Comparison of ENCODE assay signal across 8 cellular contexts in the genomic region with DNA sequence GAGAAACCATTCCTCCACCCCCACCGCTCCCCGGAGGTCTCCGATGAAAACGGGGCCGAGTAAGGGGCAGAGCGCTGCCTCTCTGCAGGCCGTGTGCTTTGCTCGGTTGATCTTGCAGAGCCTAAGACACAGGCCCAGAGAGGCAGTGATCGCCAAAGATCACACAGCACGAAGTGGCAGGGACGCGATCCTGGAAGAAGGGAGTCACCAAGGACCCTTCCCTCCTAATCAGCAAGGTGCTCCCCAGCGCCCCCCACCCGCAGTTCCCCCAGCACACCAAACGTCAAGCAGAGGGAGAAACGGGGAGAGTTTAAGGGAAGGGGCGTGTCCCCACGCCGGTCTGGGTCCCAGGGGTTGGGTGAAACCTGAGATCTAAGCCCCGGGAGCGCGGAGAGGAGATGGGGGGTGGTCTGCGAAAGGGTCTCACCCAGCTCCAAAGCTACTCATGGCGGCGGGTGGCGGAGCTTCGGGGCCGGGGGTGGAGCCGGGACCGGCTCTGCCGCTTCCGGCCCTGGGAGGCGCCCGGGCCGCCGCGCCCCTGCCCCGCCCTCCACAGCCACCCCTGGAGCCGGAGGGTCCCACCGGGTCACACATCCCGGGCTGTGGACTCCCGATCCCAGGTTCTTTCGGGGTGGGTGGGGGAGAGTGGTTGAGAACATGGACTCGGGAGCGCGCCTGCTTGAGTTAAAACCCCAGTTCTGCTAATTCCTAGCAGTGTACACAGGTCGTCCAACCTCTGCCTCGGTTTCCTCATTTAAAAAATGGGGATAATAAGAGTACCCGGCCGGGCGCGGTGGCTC. TPM values are rescaled to one million over a fixed set of nuclear protein-coding genes. Genes with fewer than 3 reads are reported as not detected.
DNase-seq lines count a peak whose midpoint lies in the region; ATAC-seq lines count a peak whose summit lies in the region.

Gene EML2 (minus strand): TSS at position 468 of the 800 bp plus-strand sequence. CDS start 21 bp downstream, at position 447.

- no peaks in the 10 kb centered on the region for H3K79me1 ChIP-seq in mesendoderm (ENCODE audit: low read length)

- no peaks in the 10 kb centered on the region for H3K27me3 Mint-ChIP-seq in stimulated activated memory B cell treated with anti-CD40 and anti-IgM and Interleukin-4, amounts not matched to agents 10 μg/mL and 1 μg/mL and 100 μg/mL, for 72 hours

- peak within 1 kb of the TSS; percentile 52 for H3K18ac ChIP-seq in mesendoderm (ENCODE audit: low read length)

- H2BK5ac ChIP-seq in mesendoderm (ENCODE audit: low read length), result peak within 1 kb of the TSS; percentile 51

- peaks cover 47% of the 10 kb centered on the region for H3K4me1 Mint-ChIP-seq in stimulated activated memory B cell treated with anti-CD40 and anti-IgM and Interleukin-4, amounts not matched to agents 10 μg/mL and 1 μg/mL and 100 μg/mL, for 72 hours

- peak within 1 kb of the TSS; percentile 93 for H3K56ac ChIP-seq in mesendoderm (ENCODE audit: low read length)

- H3K9ac ChIP-seq in mesendoderm (ENCODE audit: low read length), result peak within 1 kb of the TSS; percentile 76

- no peak within 1 kb of the TSS for H3K23ac ChIP-seq in mesendoderm (ENCODE audit: low read length)

- DNase-seq in MV-4-11 (lab: John Stamatoyannopoulos, UW), result peak; percentile 43
- DNase-seq in activated CD4-positive, alpha-beta T cell treated with anti-CD3 and anti-CD28 coated beads, Interleukin-2, amount 50 U/mL, for 1 hour, result peak; percentile 47
- DNase-seq in effector CD4-positive, alpha-beta T cell, result peak; percentile 29
- peak; percentile 89 for DNase-seq in mesendoderm
- DNase-seq in superior temporal gyrus (ENCODE audit: extremely low spot score), result no peak

- H3K9me3 Mint-ChIP-seq in stimulated activated memory B cell treated with anti-CD40 and anti-IgM and Interleukin-4, amounts not matched to agents 10 μg/mL and 1 μg/mL and 100 μg/mL, for 72 hours, result peaks cover 3% of the 10 kb centered on the region

- H2AK5ac ChIP-seq in mesendoderm (ENCODE audit: low read length), result no peak within 1 kb of the TSS

- H3K4me2 ChIP-seq in mesendoderm (ENCODE audit: low read length), result peak within 1 kb of the TSS; percentile 94

- H3K4me3 ChIP-seq in GM08714 (ENCODE audit: low read length) (peak within 1 kb of the TSS; percentile 73), mesendoderm (ENCODE audit: low read length) (peak within 1 kb of the TSS; percentile 67)

- no peak within 1 kb of the TSS for H2BK120ac ChIP-seq in mesendoderm (ENCODE audit: low read depth, low read length)

- H3K4ac ChIP-seq in mesendoderm (ENCODE audit: low read depth, low read length), result peak within 1 kb of the TSS; percentile 40

- H3K36me3 ChIP-seq in mesendoderm (ENCODE audit: control insufficient read depth, insufficient read depth, low read length), result no peaks in the 10 kb centered on the region

- peak within 1 kb of the TSS; percentile 99 for H3K4me3 Mint-ChIP-seq in stimulated activated memory B cell treated with anti-CD40 and anti-IgM and Interleukin-4, amounts not matched to agents 10 μg/mL and 1 μg/mL and 100 μg/mL, for 72 hours

- no peaks in the 10 kb centered on the region for H3K79me2 ChIP-seq in mesendoderm (ENCODE audit: control insufficient read depth, insufficient read depth, low read length)

- no peak for ATAC-seq in stimulated activated memory B cell treated with anti-CD40 and anti-IgM and Interleukin-4, amounts not matched to agents 10 μg/mL and 1 μg/mL and 100 μg/mL, for 72 hours
- ATAC-seq in HG03196 (IDR thresholded peaks at IDR 0.05; ENCODE audit: unreplicated experiment), result no peak

- H2BK15ac ChIP-seq in mesendoderm (replicated peaks; ENCODE audit: low read depth), result no peak within 1 kb of the TSS

- peaks cover 14% of the 10 kb centered on the region for H3K36me3 Mint-ChIP-seq in stimulated activated memory B cell treated with anti-CD40 and anti-IgM and Interleukin-4, amounts not matched to agents 10 μg/mL and 1 μg/mL and 100 μg/mL, for 72 hours

- H3K4me1 ChIP-seq in mesendoderm (ENCODE audit: control insufficient read depth, low read depth, low read length), result peaks cover 7% of the 10 kb centered on the region

- no CpG with 5 or more reads among the region's 52 CpGs for WGBS in mesendoderm (ENCODE audit: extremely low coverage, insufficient coverage, low lambda C conversion rate)

- no peaks in the 10 kb centered on the region for H3K27me3 ChIP-seq in mesendoderm (ENCODE audit: insufficient read depth, low read length, poor library complexity)

- no peak within 1 kb of the TSS for H4K5ac ChIP-seq in mesendoderm (ENCODE audit: low read length)

- H4K8ac ChIP-seq in mesendoderm (ENCODE audit: low read depth, low read length), result no peak within 1 kb of the TSS

- peak within 1 kb of the TSS; percentile 53 for H3K27ac ChIP-seq in mesendoderm (ENCODE audit: low read depth, low read length)

- H3K27ac Mint-ChIP-seq in stimulated activated memory B cell treated with anti-CD40 and anti-IgM and Interleukin-4, amounts not matched to agents 10 μg/mL and 1 μg/mL and 100 μg/mL, for 72 hours, result peak within 1 kb of the TSS; percentile 89

RNA-seq across cellular contexts. Expression of gene EML2, which starts in this region (rescaled TPM):
- polyA plus RNA-seq in mesendoderm (2013, experiment 1 of 2), result 5.3 TPM
- 5.6 TPM for polyA plus RNA-seq in mesendoderm (2013, experiment 2 of 2)
